Comparison of ENCODE assay signal across 11 cellular contexts in the genomic region with DNA sequence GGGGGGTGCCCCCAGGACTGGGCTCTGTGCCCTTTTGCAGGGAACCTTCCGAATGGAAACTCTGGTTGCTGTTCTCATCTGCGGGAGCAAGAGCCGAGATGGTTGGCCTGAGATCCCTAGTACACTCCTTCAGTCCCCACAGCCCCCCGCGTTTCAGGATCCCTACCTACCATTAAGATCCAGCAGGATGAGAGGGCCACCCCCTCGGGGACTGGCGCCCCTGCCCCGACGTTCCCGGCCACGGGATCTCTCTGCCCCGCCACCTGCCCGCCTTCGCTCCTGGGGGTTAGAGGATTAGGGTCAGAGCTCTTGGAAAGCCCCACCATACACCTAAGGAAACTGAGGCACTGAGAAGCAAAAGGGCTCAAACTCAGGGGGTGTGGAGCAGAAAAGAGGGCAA. TPM values are rescaled to one million over a fixed set of nuclear protein-coding genes. Genes with fewer than 3 reads are reported as not detected.
DNase-seq lines count a peak whose midpoint lies in the region; ATAC-seq and TF ChIP-seq lines count a peak whose summit lies in the region.
"Had no signal": no experiment of that assay in that cellular context is flagged by ENCODE, and none has a peak within 500 bp of the region (broad histone marks: within the 10 kb centered on the region; RNA-seq: fewer than 3 reads in every experiment).

No MANE protein-coding gene starts in this region.

- peaks cover 7 to 11% of the 10 kb centered on the region in 2 donors for H3K36me3 ChIP-seq in mucosa of rectum (ENCODE audit: control insufficient read depth in 2 of 2, insufficient read depth in 2 of 2, low read length in 2 of 2)
- H3K36me3 ChIP-seq in body of pancreas (replicated peaks in 1 of 2; ENCODE audit: insufficient read depth in 1 of 2, low read depth in 2 of 2): no peaks in the 10 kb centered on the region
- H3K36me3 ChIP-seq: thyroid gland had no signal

- H3K4me1 ChIP-seq in mucosa of rectum (ENCODE audit: control insufficient read depth in 2 of 2, insufficient read depth in 2 of 2, low read length in 2 of 2): peaks cover 28 to 31% of the 10 kb centered on the region in 2 donors
- peaks cover 43% of the 10 kb centered on the region for H3K4me1 ChIP-seq in body of pancreas

- no peak for TF ChIP-seq CTCF in MCF 10A (IDR thresholded peaks at IDR 0.05; ENCODE audit: unreplicated experiment)
- no peak for TF ChIP-seq CTCF in body of pancreas (IDR thresholded peaks at IDR 0.05)

- no TSS peak for BruUV-seq in MCF 10A (replicated peaks; lab: Mats Ljungman, UMichigan)

- no peak for ATAC-seq in stimulated activated naive CD8-positive, alpha-beta T cell treated with anti-CD3 and anti-CD28 coated beads, Interleukin-15, Interleukin-2, amounts not matched to agents 100 U/mL and 50 U/mL, for 24 hours
- no peak for ATAC-seq in HG02938 (IDR thresholded peaks at IDR 0.05; ENCODE audit: unreplicated experiment)
- no peak for ATAC-seq in body of pancreas

- peak overlapping the region; percentile 79 for H3K27ac Mint-ChIP-seq in stimulated activated naive CD8-positive, alpha-beta T cell treated with anti-CD3 and anti-CD28 coated beads, Interleukin-15, Interleukin-2, amounts not matched to agents 100 ng/mL and 50 ng/mL, for 24 hours
- H3K27ac Mint-ChIP-seq in MCF 10A (ENCODE audit: low read depth, unreplicated experiment): peak overlapping the region; percentile 80

- TF ChIP-seq POLR2A in body of pancreas (IDR thresholded peaks at IDR 0.05): no peak

- 73% methylated on average over 12 of the region's 14 CpGs; no CpG with 5 or more reads in 1 of the 2 donors for WGBS in body of pancreas, 2 donors

- CTCF ChIA-PET in MCF 10A (lab: Yijun Ruan, JAX): interaction anchor here (0.6 to 3.6 kb wide), 9 partner anchors 9 to 1304 kb away, joined by 3 to 13 read pairs (median 4); no protein-coding TSS in a partner anchor

- intact Hi-C loops in MCF 10A (cut with micrococcal nuclease): no loop called here
- intact Hi-C loops in body of pancreas (cut with DNase I): no loop called here

- H3K4me3 Mint-ChIP-seq in stimulated activated naive CD8-positive, alpha-beta T cell treated with anti-CD3 and anti-CD28 coated beads, Interleukin-15, Interleukin-2, amounts not matched to agents 100 ng/mL and 50 ng/mL, for 24 hours: peak overlapping the region; percentile 89
- H3K4me3 Mint-ChIP-seq in MCF 10A (ENCODE audit: unreplicated experiment): peak overlapping the region; percentile 75

- H3K9me3 ChIP-seq in mucosa of rectum (ENCODE audit: control insufficient read depth in 2 of 2, low read length in 2 of 2): no peaks in the 10 kb centered on the region
- no peaks in the 10 kb centered on the region for H3K9me3 ChIP-seq in body of pancreas
- H3K9me3 ChIP-seq: thyroid gland had no signal

- no peaks in the 10 kb centered on the region for H3K9me3 Mint-ChIP-seq in stimulated activated naive CD8-positive, alpha-beta T cell treated with anti-CD3 and anti-CD28 coated beads, Interleukin-15, Interleukin-2, amounts not matched to agents 100 ng/mL and 50 ng/mL, for 24 hours
- no peaks in the 10 kb centered on the region for H3K9me3 Mint-ChIP-seq in MCF 10A (ENCODE audit: unreplicated experiment)

- peak overlapping the region; percentile 97 to 98 for H3K9ac ChIP-seq in mucosa of rectum (ENCODE audit: low read depth in 1 of 2, low read length in 2 of 2)

- no peak overlapping the region for H3K27ac ChIP-seq in mucosa of rectum (ENCODE audit: low read depth in 2 of 2, low read length in 2 of 2)
- H3K27ac ChIP-seq in body of pancreas: no peak overlapping the region

- H3K36me3 Mint-ChIP-seq in stimulated activated naive CD8-positive, alpha-beta T cell treated with anti-CD3 and anti-CD28 coated beads, Interleukin-15, Interleukin-2, amounts not matched to agents 100 ng/mL and 50 ng/mL, for 24 hours (ENCODE audit: low read depth): peaks cover 18% of the 10 kb centered on the region
- H3K36me3 Mint-ChIP-seq in MCF 10A (ENCODE audit: insufficient read depth, unreplicated experiment): peaks cover 26% of the 10 kb centered on the region

- H3K27me3 Mint-ChIP-seq in stimulated activated naive CD8-positive, alpha-beta T cell treated with anti-CD3 and anti-CD28 coated beads, Interleukin-15, Interleukin-2, amounts not matched to agents 100 ng/mL and 50 ng/mL, for 24 hours: no peaks in the 10 kb centered on the region
- no peaks in the 10 kb centered on the region for H3K27me3 Mint-ChIP-seq in MCF 10A (ENCODE audit: insufficient read depth, unreplicated experiment)

- H3K4me1 Mint-ChIP-seq in stimulated activated naive CD8-positive, alpha-beta T cell treated with anti-CD3 and anti-CD28 coated beads, Interleukin-15, Interleukin-2, amounts not matched to agents 100 ng/mL and 50 ng/mL, for 24 hours (ENCODE audit: low read depth): peaks cover 48% of the 10 kb centered on the region
- H3K4me1 Mint-ChIP-seq in MCF 10A (ENCODE audit: insufficient read depth, unreplicated experiment): peaks cover 31% of the 10 kb centered on the region

- H3K4me3 ChIP-seq in mucosa of rectum (ENCODE audit: low read length in 2 of 2): peak overlapping the region; percentile 91 to 96
- H3K4me3 ChIP-seq in body of pancreas: no peak overlapping the region

- DNase-seq in stimulated activated naive CD8-positive, alpha-beta T cell treated with anti-CD3 and anti-CD28 coated beads, Interleukin-15, Interleukin-2, amounts not matched to agents 100 U/mL and 50 U/mL, for 24 hours: no peak
- no peak for DNase-seq in MCF 10A (ENCODE audit: unreplicated experiment)
- no peak for DNase-seq in nucleus accumbens (lab: John Stamatoyannopoulos, UW)
- DNase-seq in body of pancreas: no peak
- no peak for DNase-seq in SW 1271 (lab: John Stamatoyannopoulos, UW)
- DNase-seq: activated effector memory CD4-positive, alpha-beta T cell treated with anti-CD3 and anti-CD28 coated beads, Interleukin-2, amount 50 U/mL, for 16 hours; NCI-H2171; thyroid gland had no signal

- H3K27me3 ChIP-seq in mucosa of rectum (ENCODE audit: control insufficient read depth in 2 of 2, insufficient read depth in 2 of 2, low read length in 2 of 2): no peaks in the 10 kb centered on the region
- H3K27me3 ChIP-seq in body of pancreas: no peaks in the 10 kb centered on the region
- H3K27me3 ChIP-seq: thyroid gland had no signal

- POLR2A ChIA-PET in MCF 10A (lab: Yijun Ruan, JAX): interaction anchor here (0.9 to 5.1 kb wide), 6 partner anchors 9 to 107 kb away, joined by 3 to 36 read pairs (median 4); no protein-coding TSS in a partner anchor

RNA-seq across cellular contexts. Expression of a gene that starts 1.2 kb away (rescaled TPM):
- 32.0 and 33.9 TPM in 2 replicates for total RNA-seq in MCF 10A (2022)
- 10 to 100 TPM; 19.8 to 24.1 TPM for total RNA-seq in body of pancreas

RNA-seq across cellular contexts. Expression of a gene that starts 3.7 kb away (rescaled TPM):
- total RNA-seq in MCF 10A (2022): 3.6 and 4.1 TPM in 2 replicates
- 1 to 10 TPM; 1.0 to 2.0 TPM for total RNA-seq in body of pancreas

RNA-seq across cellular contexts. Expression of a gene that starts 30.7 kb away (rescaled TPM):
- 18.0 and 23.4 TPM in 2 replicates for total RNA-seq in MCF 10A (2022)
- 10 to 100 TPM in 1 of 2 donors, 1 to 10 TPM in 1; 8.6 to 21.1 TPM for total RNA-seq in body of pancreas

RNA-seq across cellular contexts. Expression of a gene that starts 56.2 kb away (rescaled TPM):
- total RNA-seq in MCF 10A (2022) (16.2 and 21.2 TPM in 2 replicates), body of pancreas (10 to 100 TPM in 1 of 2 donors, 1 to 10 TPM in 1; 7.9 to 27.2 TPM)

Comparison
In these comparisons a context has a peak if more than half of its experiments do, and no peak if none do; other contexts are left out.
1. H3K4me3 ChIP-seq: peak in mucosa of rectum (2 of 2); none in body of pancreas (0 of 2).